22 cellular contexts compared by ENCODE assay signal in genomic region chr3:127680146-127680661, GRCh38. TPM values are rescaled to one million over a fixed set of nuclear protein-coding genes. Genes with fewer than 3 reads are reported as not detected.
A peak's percentile ranks its signal among the peaks of the same experiment; 100 is the strongest.
DNase-seq lines count a peak whose midpoint lies in the region; ATAC-seq and TF ChIP-seq lines count a peak whose summit lies in the region.
"Had no signal": no experiment of that assay in that cellular context is flagged by ENCODE, and none has a peak within 500 bp of the region (broad histone marks: within the 10 kb centered on the region; RNA-seq: fewer than 3 reads in every experiment).

No MANE protein-coding gene starts in this region.

- DNase-seq in activated naive CD8-positive, alpha-beta T cell treated with anti-CD3 and anti-CD28 coated beads, Interleukin-2, amount 10 ng/mL, durations not matched to agents 7 days and 5 days = peak; percentile 23
- no peak for DNase-seq in activated naive CD8-positive, alpha-beta T cell treated with anti-CD3 and anti-CD28 coated beads, Interleukin-2, amount 50 U/mL, for 24 hours
- peak; percentile 4 for DNase-seq in activated CD4-positive, alpha-beta memory T cell treated with anti-CD3 and anti-CD28 coated beads for 36 hours
- peak; percentile 82 for DNase-seq in mesenteric fat pad (ENCODE audit: low spot score)
- DNase-seq in suprapubic skin (ENCODE audit: low spot score in 2 of 2) = peak; percentile 54 to 71
- no peak for DNase-seq in NCI-H1092 (lab: John Stamatoyannopoulos, UW)
- DNase-seq in hypothalamus (lab: John Stamatoyannopoulos, UW) = no peak
- DNase-seq: ACHN; activated CD4-positive, alpha-beta T cell treated with anti-CD3 and anti-CD28 coated beads for 48 hours; activated naive CD8-positive, alpha-beta T cell treated with anti-CD3 and anti-CD28 coated beads for 36 hours; CD4-positive, CD25-positive, alpha-beta regulatory T cell; dermis blood vessel endothelial cell; erythroblast; Kasumi-1; NCI-H1105 treated with DMSO at 0.1 percent for 48 hours; NCI-H526; T-helper 9 cell had no signal

- H3K36me3 Mint-ChIP-seq in activated naive CD8-positive, alpha-beta T cell treated with anti-CD3 and anti-CD28 coated beads, Interleukin-2, amount 10 ng/mL, durations not matched to agents 7 days and 5 days = no peaks in the 10 kb centered on the region
- no peaks in the 10 kb centered on the region for H3K36me3 Mint-ChIP-seq in activated naive CD8-positive, alpha-beta T cell treated with anti-CD3 and anti-CD28 coated beads, Interleukin-2, amount 50 U/mL, for 24 hours (ENCODE audit: low read depth)
- H3K36me3 Mint-ChIP-seq in activated CD4-positive, alpha-beta memory T cell treated with anti-CD3 and anti-CD28 coated beads for 36 hours = no peaks in the 10 kb centered on the region
- H3K36me3 Mint-ChIP-seq: activated naive CD8-positive, alpha-beta T cell treated with anti-CD3 and anti-CD28 coated beads for 36 hours; type B pancreatic cell had no signal

- intact Hi-C loops in activated CD4-positive, alpha-beta memory T cell treated with anti-CD3 and anti-CD28 coated beads for 36 hours (cut with micrococcal nuclease) = no loop called here

- no peak overlapping the region for H3K4me3 Mint-ChIP-seq in activated naive CD8-positive, alpha-beta T cell treated with anti-CD3 and anti-CD28 coated beads, Interleukin-2, amount 10 ng/mL, durations not matched to agents 7 days and 5 days
- no peak overlapping the region for H3K4me3 Mint-ChIP-seq in activated naive CD8-positive, alpha-beta T cell treated with anti-CD3 and anti-CD28 coated beads, Interleukin-2, amount 50 U/mL, for 24 hours
- H3K4me3 Mint-ChIP-seq in activated CD4-positive, alpha-beta memory T cell treated with anti-CD3 and anti-CD28 coated beads for 36 hours = no peak overlapping the region
- H3K4me3 Mint-ChIP-seq: activated naive CD8-positive, alpha-beta T cell treated with anti-CD3 and anti-CD28 coated beads for 36 hours; naive thymus-derived CD4-positive, alpha-beta T cell; stimulated activated effector memory CD8-positive, alpha-beta T cell treated with anti-CD3 and anti-CD28 coated beads, Interleukin-12 subunit alpha, Interleukin-12 subunit beta, amount 100 ng/mL, for 72 hours; type B pancreatic cell had no signal

- POLR2A ChIA-PET in activated naive CD8-positive, alpha-beta T cell treated with anti-CD3 and anti-CD28 coated beads, Interleukin-2, amount 10 ng/mL, durations not matched to agents 7 days and 5 days (lab: Charles Lee) = interaction anchor here (0.6 to 1.9 kb wide), 2 partner anchors 56 to 82 kb away, joined by 3 to 7 read pairs; partner anchors contain the start of gene MCM2
- POLR2A ChIA-PET in activated CD4-positive, alpha-beta memory T cell treated with anti-CD3 and anti-CD28 coated beads for 36 hours (lab: Charles Lee) = no interaction called here

- no peak overlapping the region for H3K27ac ChIP-seq in suprapubic skin

- peaks cover 46% of the 10 kb centered on the region for H3K36me3 ChIP-seq in suprapubic skin

- no peak for TF ChIP-seq POLR2A in suprapubic skin (IDR thresholded peaks at IDR 0.05)

- no peak for ATAC-seq in activated naive CD8-positive, alpha-beta T cell treated with anti-CD3 and anti-CD28 coated beads, Interleukin-2, amount 10 ng/mL, durations not matched to agents 7 days and 5 days (ENCODE audit: low read depth)
- ATAC-seq in activated naive CD8-positive, alpha-beta T cell treated with anti-CD3 and anti-CD28 coated beads, Interleukin-2, amount 50 U/mL, for 24 hours = no peak
- no peak for ATAC-seq in GM21723 (IDR thresholded peaks at IDR 0.05; ENCODE audit: unreplicated experiment)
- ATAC-seq: HCT116; naive thymus-derived CD4-positive, alpha-beta T cell had no signal

- no peak overlapping the region for H3K27ac Mint-ChIP-seq in activated naive CD8-positive, alpha-beta T cell treated with anti-CD3 and anti-CD28 coated beads, Interleukin-2, amount 10 ng/mL, durations not matched to agents 7 days and 5 days
- H3K27ac Mint-ChIP-seq in activated naive CD8-positive, alpha-beta T cell treated with anti-CD3 and anti-CD28 coated beads, Interleukin-2, amount 50 U/mL, for 24 hours = no peak overlapping the region
- no peak overlapping the region for H3K27ac Mint-ChIP-seq in activated CD4-positive, alpha-beta memory T cell treated with anti-CD3 and anti-CD28 coated beads for 36 hours
- H3K27ac Mint-ChIP-seq: activated naive CD8-positive, alpha-beta T cell treated with anti-CD3 and anti-CD28 coated beads for 36 hours; CD4-positive, CD25-positive, alpha-beta regulatory T cell; type B pancreatic cell had no signal

- H3K4me1 Mint-ChIP-seq in activated naive CD8-positive, alpha-beta T cell treated with anti-CD3 and anti-CD28 coated beads, Interleukin-2, amount 10 ng/mL, durations not matched to agents 7 days and 5 days = peaks cover 8% of the 10 kb centered on the region
- peaks cover 13% of the 10 kb centered on the region for H3K4me1 Mint-ChIP-seq in activated naive CD8-positive, alpha-beta T cell treated with anti-CD3 and anti-CD28 coated beads, Interleukin-2, amount 50 U/mL, for 24 hours
- H3K4me1 Mint-ChIP-seq in activated CD4-positive, alpha-beta memory T cell treated with anti-CD3 and anti-CD28 coated beads for 36 hours (ENCODE audit: low read depth) = peaks cover 12% of the 10 kb centered on the region

- H3K27me3 Mint-ChIP-seq in activated naive CD8-positive, alpha-beta T cell treated with anti-CD3 and anti-CD28 coated beads, Interleukin-2, amount 10 ng/mL, durations not matched to agents 7 days and 5 days = peaks cover 5% of the 10 kb centered on the region
- no peaks in the 10 kb centered on the region for H3K27me3 Mint-ChIP-seq in activated naive CD8-positive, alpha-beta T cell treated with anti-CD3 and anti-CD28 coated beads, Interleukin-2, amount 50 U/mL, for 24 hours
- no peaks in the 10 kb centered on the region for H3K27me3 Mint-ChIP-seq in activated CD4-positive, alpha-beta memory T cell treated with anti-CD3 and anti-CD28 coated beads for 36 hours
- H3K27me3 Mint-ChIP-seq: activated naive CD8-positive, alpha-beta T cell treated with anti-CD3 and anti-CD28 coated beads for 36 hours; CD4-positive, CD25-positive, alpha-beta regulatory T cell; naive thymus-derived CD4-positive, alpha-beta T cell; type B pancreatic cell had no signal

- H3K4me3 ChIP-seq in suprapubic skin = no peak overlapping the region

- H3K9me3 ChIP-seq in suprapubic skin = no peaks in the 10 kb centered on the region

- WGBS in suprapubic skin = 100% methylated on average over 2 of the region's 21 CpGs

- no peak for TF ChIP-seq CTCF in suprapubic skin (IDR thresholded peaks at IDR 0.05)

- no peaks in the 10 kb centered on the region for H3K27me3 ChIP-seq in suprapubic skin

- TF ChIP-seq EP300 in suprapubic skin (IDR thresholded peaks at IDR 0.05) = no peak

- CTCF ChIA-PET in activated CD4-positive, alpha-beta memory T cell treated with anti-CD3 and anti-CD28 coated beads for 36 hours (lab: Charles Lee) = interaction anchor here (1.1 kb wide), 1 partner anchor 15 kb away, joined by 4 read pairs; no protein-coding TSS in a partner anchor

- no peaks in the 10 kb centered on the region for H3K9me3 Mint-ChIP-seq in activated naive CD8-positive, alpha-beta T cell treated with anti-CD3 and anti-CD28 coated beads, Interleukin-2, amount 10 ng/mL, durations not matched to agents 7 days and 5 days
- no peaks in the 10 kb centered on the region for H3K9me3 Mint-ChIP-seq in activated naive CD8-positive, alpha-beta T cell treated with anti-CD3 and anti-CD28 coated beads, Interleukin-2, amount 50 U/mL, for 24 hours
- no peaks in the 10 kb centered on the region for H3K9me3 Mint-ChIP-seq in activated CD4-positive, alpha-beta memory T cell treated with anti-CD3 and anti-CD28 coated beads for 36 hours
- H3K9me3 Mint-ChIP-seq: activated naive CD8-positive, alpha-beta T cell treated with anti-CD3 and anti-CD28 coated beads for 36 hours; stimulated activated effector memory CD8-positive, alpha-beta T cell treated with anti-CD3 and anti-CD28 coated beads, Interleukin-12 subunit alpha, Interleukin-12 subunit beta, amount 100 ng/mL, for 72 hours; type B pancreatic cell had no signal

- peaks cover 25% of the 10 kb centered on the region for H3K4me1 ChIP-seq in suprapubic skin

RNA-seq across cellular contexts. Expression of gene ABTB1, which starts 7.5 kb away (rescaled TPM):
- 10 to 100 TPM; 63.4 to 65.5 TPM for total RNA-seq in activated naive CD8-positive, alpha-beta T cell treated with anti-CD3 and anti-CD28 coated beads, Interleukin-2, amount 10 ng/mL, durations not matched to agents 7 days and 5 days
- 10 to 100 TPM; 14.8 TPM for total RNA-seq in activated CD4-positive, alpha-beta memory T cell treated with anti-CD3 and anti-CD28 coated beads for 36 hours
- total RNA-seq in mesenteric fat pad (34.8 TPM), suprapubic skin (10 to 100 TPM; 19.9 to 66.1 (median 35.8) TPM)

RNA-seq across cellular contexts. Expression of gene PODXL2, which starts 51.2 kb away (rescaled TPM):
- total RNA-seq in activated naive CD8-positive, alpha-beta T cell treated with anti-CD3 and anti-CD28 coated beads, Interleukin-2, amount 10 ng/mL, durations not matched to agents 7 days and 5 days = 1 to 10 TPM; 2.2 TPM
- 1 to 10 TPM; 1.2 to 1.3 TPM for total RNA-seq in activated CD4-positive, alpha-beta memory T cell treated with anti-CD3 and anti-CD28 coated beads for 36 hours
- total RNA-seq in mesenteric fat pad (2.5 TPM), suprapubic skin (10 to 100 TPM in 3 of 4 donors, 1 to 10 TPM in 1; 8.0 to 15.4 (median 11.2) TPM)

Comparison
In these comparisons a context has a peak if more than half of its experiments do, and no peak if none do; other contexts are left out.
1. DNase-seq: peak in activated naive CD8-positive, alpha-beta T cell treated with anti-CD3 and anti-CD28 coated beads, Interleukin-2, amount 10 ng/mL, durations not matched to agents 7 days and 5 days (single experiment), activated CD4-positive, alpha-beta memory T cell treated with anti-CD3 and anti-CD28 coated beads for 36 hours (single experiment), mesenteric fat pad (single experiment) and suprapubic skin (2 of 2); none in activated naive CD8-positive, alpha-beta T cell treated with anti-CD3 and anti-CD28 coated beads, Interleukin-2, amount 50 U/mL, for 24 hours (single experiment), NCI-H1092 (single experiment) and hypothalamus (0 of 51).